ENCODE assay signal across 9 cellular contexts in genomic region chr21:38853421-38853919, GRCh38. TPM values are rescaled to one million over a fixed set of nuclear protein-coding genes. Genes with fewer than 3 reads are reported as not detected.
DNase-seq lines count a peak whose midpoint lies in the region; ATAC-seq, FAIRE-seq and TF ChIP-seq lines count a peak whose summit lies in the region.
"Had no signal": no experiment of that assay in that cellular context is flagged by ENCODE, and none has a peak within 500 bp of the region (broad histone marks: within the 10 kb centered on the region; RNA-seq: fewer than 3 reads in every experiment).

No MANE protein-coding gene starts in this region.

- H3K4me1 ChIP-seq in RWPE2 (ENCODE audit: insufficient read depth, poor library complexity, severe bottlenecking), result peaks cover 19% of the 10 kb centered on the region
- H3K4me1 ChIP-seq in kidney (ENCODE audit: control insufficient read depth in 1 of 2, insufficient read depth in 1 of 2, low read depth in 1 of 2, low read length in 2 of 2), result no peaks in the 10 kb centered on the region

- H3K27me3 ChIP-seq in RWPE2 (ENCODE audit: insufficient read depth, poor library complexity, severe bottlenecking), result no peaks in the 10 kb centered on the region

- H3K4me3 ChIP-seq in RWPE2 (ENCODE audit: severe bottlenecking) (no peak overlapping the region), kidney (ENCODE audit: low read length in 2 of 2) (no peak overlapping the region)
- H3K4me3 ChIP-seq: SK-N-MC had no signal

- H3K27ac Mint-ChIP-seq in nephron progenitor cell, result no peak overlapping the region

- H3K27ac ChIP-seq in RWPE2 (ENCODE audit: poor library complexity, severe bottlenecking) (peak overlapping the region; percentile 74), kidney (ENCODE audit: low read depth in 2 of 2, low read length in 2 of 2) (no peak overlapping the region)
- H3K27ac ChIP-seq: SK-N-MC had no signal

- H3K4me1 Mint-ChIP-seq in nephron progenitor cell, result peaks cover 39% of the 10 kb centered on the region

- TF ChIP-seq CTCF in RWPE2 (IDR thresholded peaks at IDR 0.05; ENCODE audit: poor library complexity, severe bottlenecking), result no peak
- TF ChIP-seq CTCF in kidney (IDR thresholded peaks at IDR 0.05; ENCODE audit: borderline replicate concordance, extremely low read depth, insufficient read depth), result no peak
- no peak for TF ChIP-seq CTCF in nephron progenitor cell (IDR thresholded peaks at IDR 0.05)

- peaks cover 3% of the 10 kb centered on the region for H3K9me3 Mint-ChIP-seq in nephron progenitor cell

- no peak overlapping the region for H3K4me3 Mint-ChIP-seq in nephron progenitor cell

- ATAC-seq in GM18868 (IDR thresholded peaks at IDR 0.05; ENCODE audit: unreplicated experiment), result peak; percentile 87
- peak; percentile 70 for ATAC-seq in HG03139 (IDR thresholded peaks at IDR 0.05; ENCODE audit: unreplicated experiment)
- peak; percentile 98 for ATAC-seq in RWPE2 (ENCODE audit: low read depth)
- no peak for ATAC-seq in HG03521 (IDR thresholded peaks at IDR 0.05; ENCODE audit: unreplicated experiment)
- ATAC-seq in GM18870 (IDR thresholded peaks at IDR 0.05; ENCODE audit: unreplicated experiment), result no peak

- FAIRE-seq in kidney (lab: Jason Lieb, UNC), result no peak

- H3K9me3 ChIP-seq in RWPE2 (ENCODE audit: severe bottlenecking) (no peaks in the 10 kb centered on the region), kidney (ENCODE audit: control insufficient read depth in 1 of 2, low read length in 2 of 2) (no peaks in the 10 kb centered on the region)

- H3K27me3 Mint-ChIP-seq in nephron progenitor cell (ENCODE audit: low read depth, poor library complexity), result peaks cover 11% of the 10 kb centered on the region

- no peaks in the 10 kb centered on the region for H3K36me3 Mint-ChIP-seq in nephron progenitor cell (ENCODE audit: low read depth)

- peak; percentile 99 for DNase-seq in RWPE2 (ENCODE audit: low spot score)
- DNase-seq in kidney, result peak; percentile 86
- no peak for DNase-seq in activated CD4-positive, CD25-positive, alpha-beta regulatory T cell (lab: John Stamatoyannopoulos, UW)
- DNase-seq in nephron progenitor cell, result no peak

- no peak overlapping the region for H3K9ac ChIP-seq in kidney (ENCODE audit: low read length in 2 of 2)

- intact Hi-C loops in kidney (cut with DNase I), result no loop called here

- no peaks in the 10 kb centered on the region for H3K36me3 ChIP-seq in RWPE2 (ENCODE audit: low read depth)
- no peaks in the 10 kb centered on the region for H3K36me3 ChIP-seq in kidney (ENCODE audit: control insufficient read depth in 1 of 2, insufficient read depth in 2 of 2, low read length in 2 of 2)

RNA-seq across cellular contexts. Expression of gene ETS2, which starts 47.7 kb away (rescaled TPM):
- 178 TPM for total RNA-seq in kidney
- polyA plus RNA-seq in kidney (ENCODE audit: insufficient read depth, low read depth, low replicate concordance), result 43.1 TPM

Comparison
In these comparisons a context has a peak if more than half of its experiments do, and no peak if none do; other contexts are left out.
1. ATAC-seq: peak in GM18868 (single experiment), HG03139 (single experiment) and RWPE2 (single experiment); none in HG03521 (single experiment) and GM18870 (single experiment).
2. DNase-seq: peak in RWPE2 (single experiment) and kidney (single experiment); none in activated CD4-positive, CD25-positive, alpha-beta regulatory T cell (0 of 4) and nephron progenitor cell (single experiment).